2 cellular contexts compared by ENCODE assay signal in genomic region chr15:64763874-64764273, GRCh38.
TF ChIP-seq lines count a peak whose summit lies in the region.

No MANE protein-coding gene starts in this region.

TF ChIP-seq in WTC11, 78 proteins besides CTCF, POLR2A, EP300 and RAD21 (continues in another document):
- TF ChIP-seq ZBTB21 (CRISPR knock-in tag; IDR thresholded peaks at IDR 0.05; ENCODE audit: borderline replicate concordance) (no peak), GTF2I (CRISPR knock-in tag; conservative IDR thresholded peaks at IDR 0.05) (no peak), STAT6 (CRISPR knock-in tag; conservative IDR thresholded peaks at IDR 0.05; ENCODE audit: low read depth) (no peak), PRDM15 (CRISPR knock-in tag; IDR thresholded peaks at IDR 0.05) (no peak), ARID4B (CRISPR knock-in tag; IDR thresholded peaks at IDR 0.05; ENCODE audit: borderline replicate concordance) (no peak), ETV6 (CRISPR knock-in tag; IDR thresholded peaks at IDR 0.05) (no peak), TEAD4 (CRISPR knock-in tag; IDR thresholded peaks at IDR 0.05) (no peak), ZNF219 (CRISPR knock-in tag; IDR thresholded peaks at IDR 0.05; ENCODE audit: borderline replicate concordance) (no peak), USF1 (CRISPR knock-in tag; IDR thresholded peaks at IDR 0.05) (no peak)

TF ChIP-seq in liver, 16 proteins besides CTCF, POLR2A, EP300 and RAD21:
- TF ChIP-seq ZBTB33 (IDR thresholded peaks at IDR 0.05) (no peak), SP1 (IDR thresholded peaks at IDR 0.05) (peak; percentile 13), HNF4A (conservative IDR thresholded peaks at IDR 0.05) (peak; percentile 66 to 77), RXRA (IDR thresholded peaks at IDR 0.05) (peak in 1 of 2 donors; percentile 18)
TF ChIP-seq in liver: peak in this region for 3.
